Comparison of ENCODE assay signal across 8 cellular contexts in the genomic region with DNA sequence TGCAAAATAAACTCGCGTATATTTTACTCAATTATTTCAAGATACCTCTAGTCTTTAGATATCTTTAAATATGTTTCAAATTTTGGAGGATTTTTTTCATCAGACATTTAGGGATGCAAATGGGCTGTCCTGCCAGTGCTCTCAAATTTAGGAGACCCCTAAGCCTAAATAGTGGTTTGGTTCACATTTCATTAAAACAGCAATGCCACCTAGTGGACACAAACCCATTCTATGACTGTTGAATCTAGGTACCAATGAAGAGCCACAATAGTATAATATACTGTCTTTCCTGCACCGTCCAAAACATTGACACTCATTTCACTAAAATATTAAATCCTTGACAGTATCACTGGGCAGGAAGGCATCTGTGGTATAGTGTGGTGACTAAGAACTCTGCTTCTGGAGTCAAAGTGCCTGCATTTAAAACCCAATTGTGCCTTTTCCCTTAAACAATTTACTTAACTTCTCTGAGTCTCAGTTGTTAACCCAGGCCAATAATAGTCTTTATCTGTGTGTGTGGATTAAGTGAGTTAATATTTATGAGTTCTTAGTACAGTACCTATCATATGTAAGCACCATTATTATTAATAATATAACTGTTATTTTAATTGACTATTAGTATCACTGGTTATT.
DNase-seq lines count a peak whose midpoint lies in the region; ATAC-seq and TF ChIP-seq lines count a peak whose summit lies in the region.

No MANE protein-coding gene starts in this region.

- TF ChIP-seq POLR2A in transverse colon (IDR thresholded peaks at IDR 0.05), result no peak

- H3K4me1 Mint-ChIP-seq in CD8-positive, alpha-beta T cell (ENCODE audit: low read depth), result no peaks in the 10 kb centered on the region

- CTCF ChIA-PET in CD8-positive, alpha-beta T cell (lab: Charles Lee), result no interaction called here

- no peak overlapping the region for H3K27ac ChIP-seq in CD8-positive, alpha-beta T cell (ENCODE audit: low read depth, low read length)
- no peak overlapping the region for H3K27ac ChIP-seq in transverse colon

- no peaks in the 10 kb centered on the region for H3K9me3 ChIP-seq in CD8-positive, alpha-beta T cell (ENCODE audit: low read length)
- no peaks in the 10 kb centered on the region for H3K9me3 ChIP-seq in transverse colon

- no peaks in the 10 kb centered on the region for H3K36me3 Mint-ChIP-seq in CD8-positive, alpha-beta T cell

- POLR2A ChIA-PET in CD8-positive, alpha-beta T cell (lab: Charles Lee), result interaction anchor here (0.7 kb wide), 2 partner anchors 1163 to 1435 kb away, joined by 3 to 4 read pairs; no protein-coding TSS in a partner anchor

- peaks cover 2% of the 10 kb centered on the region for H3K27me3 Mint-ChIP-seq in CD8-positive, alpha-beta T cell (ENCODE audit: low read depth)

- intact Hi-C loops in CD8-positive, alpha-beta T cell (cut with DNase I, micrococcal nuclease), result loop anchor here (2.0 to 5.0 kb wide), 2 partner anchors 1443 to 1444 kb away; no protein-coding TSS in a partner anchor
- intact Hi-C loops in transverse colon (cut with DNase I; ENCODE audit: low total_unique reads) (no loop called here), sciatic nerve (cut with DNase I) (no loop called here)

- H3K27me3 ChIP-seq in CD8-positive, alpha-beta T cell (ENCODE audit: insufficient read depth, low read length), result no peaks in the 10 kb centered on the region
- no peaks in the 10 kb centered on the region for H3K27me3 ChIP-seq in transverse colon

- no peaks in the 10 kb centered on the region for H3K36me3 ChIP-seq in CD8-positive, alpha-beta T cell (ENCODE audit: insufficient read depth, low read length)
- H3K36me3 ChIP-seq in transverse colon, result no peaks in the 10 kb centered on the region

- WGBS in transverse colon (ENCODE audit: low coverage in 1 of 2), 2 donors, result 58 to 85% methylated on average over 2 to 3 of the region's 3 CpGs

- H3K4me3 ChIP-seq in CD8-positive, alpha-beta T cell (ENCODE audit: low read depth, low read length), result no peak overlapping the region
- H3K4me3 ChIP-seq in fibroblast of mammary gland (ENCODE audit: control insufficient read depth, low read depth, low read length) (no peak overlapping the region), transverse colon (no peak overlapping the region)

- no peak overlapping the region for H3K27ac Mint-ChIP-seq in CD8-positive, alpha-beta T cell

- no peak for TF ChIP-seq EP300 in transverse colon (IDR thresholded peaks at IDR 0.05; ENCODE audit: low read depth)

- no peak overlapping the region for H3K4me3 Mint-ChIP-seq in CD8-positive, alpha-beta T cell

- DNase-seq in CD8-positive, alpha-beta T cell, result no peak
- DNase-seq in NCI-H460 (ENCODE audit: extremely low read depth, low read depth) (peak; percentile 19), fibroblast of mammary gland (ENCODE audit: low read depth) (peak; percentile 26), transverse colon (no peak), sciatic nerve (ENCODE audit: low spot score) (no peak)

- H3K9me3 Mint-ChIP-seq in CD8-positive, alpha-beta T cell, result no peaks in the 10 kb centered on the region

- no peaks in the 10 kb centered on the region for H3K4me1 ChIP-seq in CD8-positive, alpha-beta T cell (ENCODE audit: insufficient read depth, low read length)
- H3K4me1 ChIP-seq in transverse colon, result no peaks in the 10 kb centered on the region

- in situ Hi-C loops in transverse colon (cut with MboI; ENCODE audit: low pct_ligation_motif_present in 1 of 4, low pct_unique_long_range_greater_than_20kb in 1 of 4, low sequenced_read_pairs in 3 of 4), result no loop called here

- peak; percentile 16 for TF ChIP-seq CTCF in CD8-positive, alpha-beta T cell (IDR thresholded peaks at IDR 0.05)
- TF ChIP-seq CTCF in fibroblast of mammary gland (conservative IDR thresholded peaks at IDR 0.05; ENCODE audit: control insufficient read depth, insufficient read depth, low read depth, low read length) (peak; percentile 58), transverse colon (IDR thresholded peaks at IDR 0.05) (peak in 4 of 5 experiments; percentile 11 to 35 (median 30))

- ATAC-seq in CD8-positive, alpha-beta T cell, result no peak
- ATAC-seq in GM21367 (IDR thresholded peaks at IDR 0.05; ENCODE audit: unreplicated experiment), result peak; percentile 72
- no peak for ATAC-seq in HG02840 (IDR thresholded peaks at IDR 0.05; ENCODE audit: low FRiP score, unreplicated experiment)
- no peak for ATAC-seq in sciatic nerve
- ATAC-seq in HG03196 (IDR thresholded peaks at IDR 0.05; ENCODE audit: unreplicated experiment), result no peak

Comparison
In these comparisons a context has a peak if more than half of its experiments do, and no peak if none do; other contexts are left out.
1. DNase-seq: peak in NCI-H460 (single experiment) and fibroblast of mammary gland (single experiment); none in CD8-positive, alpha-beta T cell (0 of 7), transverse colon (single experiment) and sciatic nerve (single experiment).
2. intact Hi-C loops: an anchor here in CD8-positive, alpha-beta T cell (2.0 to 5.0 kb wide); none called in transverse colon and sciatic nerve.
3. Peak in every context shown above with its lines, with median percentiles within 50 percentile points of each other: CTCF ChIP-seq.